1 cellular context compared by ENCODE assay signal in the genomic region with DNA sequence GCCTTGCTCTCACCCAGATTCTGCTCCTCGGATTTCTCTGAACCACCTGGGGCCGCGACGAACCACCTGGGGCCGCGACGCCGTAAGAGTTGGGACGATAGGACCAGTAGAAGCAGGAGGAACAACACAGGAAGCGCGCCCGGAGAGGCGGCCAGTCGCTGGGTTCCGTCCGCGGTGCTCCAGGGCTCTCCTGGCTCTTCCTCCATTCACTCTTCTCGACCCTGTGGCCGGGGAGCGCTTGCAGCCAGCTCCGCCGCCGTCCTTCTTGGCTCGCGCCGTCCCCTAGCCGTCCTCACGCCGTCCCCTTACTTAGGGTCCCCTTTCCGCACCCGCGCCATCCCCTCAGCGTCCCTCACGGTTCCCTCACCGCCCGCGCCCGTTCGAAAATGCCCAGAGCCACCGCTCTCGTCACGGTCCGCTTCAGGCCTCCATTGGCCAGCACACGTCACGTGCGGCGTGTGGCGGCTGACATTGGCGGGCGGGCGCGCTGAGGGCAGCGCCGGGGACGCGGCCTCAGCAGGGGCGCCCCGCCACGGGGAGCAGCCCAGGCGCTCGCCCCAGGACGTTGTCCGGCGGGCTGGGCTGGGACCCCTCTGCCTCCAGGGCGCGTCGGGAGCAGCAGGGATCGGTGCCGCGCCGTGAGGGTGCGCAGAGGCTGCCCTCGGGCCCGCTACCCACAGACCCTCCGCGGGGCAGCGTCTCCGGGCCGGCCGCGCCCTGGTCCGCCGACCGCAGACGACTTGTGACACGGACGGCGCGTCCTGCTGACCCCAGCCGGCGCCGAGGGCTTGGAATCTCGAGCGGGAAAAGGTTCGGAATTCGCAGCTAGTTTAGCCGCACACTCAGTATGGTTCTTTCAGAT.
TF ChIP-seq lines count a peak whose summit lies in the region.

No MANE protein-coding gene starts in this region.

TF ChIP-seq in K562, 482 proteins besides CTCF, POLR2A, EP300 and RAD21 (continued from another document and continues in another):
- TF ChIP-seq, protein P1, sequence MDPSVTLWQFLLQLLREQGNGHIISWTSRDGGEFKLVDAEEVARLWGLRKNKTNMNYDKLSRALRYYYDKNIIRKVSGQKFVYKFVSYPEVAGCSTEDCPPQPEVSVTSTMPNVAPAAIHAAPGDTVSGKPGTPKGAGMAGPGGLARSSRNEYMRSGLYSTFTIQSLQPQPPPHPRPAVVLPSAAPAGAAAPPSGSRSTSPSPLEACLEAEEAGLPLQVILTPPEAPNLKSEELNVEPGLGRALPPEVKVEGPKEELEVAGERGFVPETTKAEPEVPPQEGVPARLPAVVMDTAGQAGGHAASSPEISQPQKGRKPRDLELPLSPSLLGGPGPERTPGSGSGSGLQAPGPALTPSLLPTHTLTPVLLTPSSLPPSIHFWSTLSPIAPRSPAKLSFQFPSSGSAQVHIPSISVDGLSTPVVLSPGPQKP (CRISPR knock-in tag; IDR thresholded peaks at IDR 0.05), result no peak
- TF ChIP-seq, protein P2, sequence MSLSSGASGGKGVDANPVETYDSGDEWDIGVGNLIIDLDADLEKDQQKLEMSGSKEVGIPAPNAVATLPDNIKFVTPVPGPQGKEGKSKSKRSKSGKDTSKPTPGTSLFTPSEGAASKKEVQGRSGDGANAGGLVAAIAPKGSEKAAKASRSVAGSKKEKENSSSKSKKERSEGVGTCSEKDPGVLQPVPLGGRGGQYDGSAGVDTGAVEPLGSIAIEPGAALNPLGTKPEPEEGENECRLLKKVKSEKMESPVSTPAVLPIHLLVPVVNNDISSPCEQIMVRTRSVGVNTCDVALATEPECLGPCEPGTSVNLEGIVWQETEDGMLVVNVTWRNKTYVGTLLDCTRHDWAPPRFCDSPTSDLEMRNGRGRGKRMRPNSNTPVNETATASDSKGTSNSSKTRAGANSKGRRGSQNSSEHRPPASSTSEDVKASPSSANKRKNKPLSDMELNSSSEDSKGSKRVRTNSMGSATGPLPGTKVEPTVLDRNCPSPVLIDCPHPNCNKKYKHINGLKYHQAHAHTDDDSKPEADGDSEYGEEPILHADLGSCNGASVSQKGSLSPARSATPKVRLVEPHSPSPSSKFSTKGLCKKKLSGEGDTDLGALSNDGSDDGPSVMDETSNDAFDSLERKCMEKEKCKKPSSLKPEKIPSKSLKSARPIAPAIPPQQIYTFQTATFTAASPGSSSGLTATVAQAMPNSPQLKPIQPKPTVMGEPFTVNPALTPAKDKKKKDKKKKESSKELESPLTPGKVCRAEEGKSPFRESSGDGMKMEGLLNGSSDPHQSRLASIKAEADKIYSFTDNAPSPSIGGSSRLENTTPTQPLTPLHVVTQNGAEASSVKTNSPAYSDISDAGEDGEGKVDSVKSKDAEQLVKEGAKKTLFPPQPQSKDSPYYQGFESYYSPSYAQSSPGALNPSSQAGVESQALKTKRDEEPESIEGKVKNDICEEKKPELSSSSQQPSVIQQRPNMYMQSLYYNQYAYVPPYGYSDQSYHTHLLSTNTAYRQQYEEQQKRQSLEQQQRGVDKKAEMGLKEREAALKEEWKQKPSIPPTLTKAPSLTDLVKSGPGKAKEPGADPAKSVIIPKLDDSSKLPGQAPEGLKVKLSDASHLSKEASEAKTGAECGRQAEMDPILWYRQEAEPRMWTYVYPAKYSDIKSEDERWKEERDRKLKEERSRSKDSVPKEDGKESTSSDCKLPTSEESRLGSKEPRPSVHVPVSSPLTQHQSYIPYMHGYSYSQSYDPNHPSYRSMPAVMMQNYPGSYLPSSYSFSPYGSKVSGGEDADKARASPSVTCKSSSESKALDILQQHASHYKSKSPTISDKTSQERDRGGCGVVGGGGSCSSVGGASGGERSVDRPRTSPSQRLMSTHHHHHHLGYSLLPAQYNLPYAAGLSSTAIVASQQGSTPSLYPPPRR (CRISPR knock-in tag; IDR thresholded peaks at IDR 0.05; ENCODE audit: borderline replicate concordance), result 0 out of 2 replicates have a peak, but pooled peaks have one; percentile 21
- TF ChIP-seq CBFA2T3 (IDR thresholded peaks at IDR 0.05) (no peak), SNRNP70 (optimal IDR thresholded peaks at IDR 0.05; ENCODE audit: low read depth, low read length) (no peak), ZNF175 (CRISPR knock-in tag; IDR thresholded peaks at IDR 0.05; ENCODE audit: low read depth) (no peak), KDM4B (IDR thresholded peaks at IDR 0.05; ENCODE audit: borderline replicate concordance in 2 of 2, low read depth in 1 of 2) (no peak), POLR2G (IDR thresholded peaks at IDR 0.05; ENCODE audit: low read depth, low read length) (peak; percentile 96), GATAD2A (IDR thresholded peaks at IDR 0.05) (no peak), KDM2B (CRISPR knock-in tag; IDR thresholded peaks at IDR 0.05) (no peak), MTA1 (IDR thresholded peaks at IDR 0.05; ENCODE audit: borderline replicate concordance) (no peak), ZNF764 (CRISPR knock-in tag; IDR thresholded peaks at IDR 0.05; ENCODE audit: low read depth) (no peak), ZNF586 (CRISPR knock-in tag; conservative IDR thresholded peaks at IDR 0.05) (no peak), CBX3 (IDR thresholded peaks at IDR 0.05; ENCODE audit: borderline replicate concordance in 1 of 2, low read length in 2 of 2) (peak in 1 of 2 experiments; percentile 45; a peak in 1 of 3 replicates), ZNF717 (CRISPR knock-in tag; IDR thresholded peaks at IDR 0.05) (no peak), ELF2 (CRISPR knock-in tag; IDR thresholded peaks at IDR 0.05) (no peak), SIN3A (IDR thresholded peaks at IDR 0.05; ENCODE audit: borderline replicate concordance in 2 of 2, control insufficient read depth in 1 of 2, low read depth in 2 of 2, low read length in 2 of 2) (no peak; a peak in 1 of 4 replicates), BRCA1 (IDR thresholded peaks at IDR 0.05) (no peak), BRCA1 (CRISPR knock-in tag; IDR thresholded peaks at IDR 0.05) (0 out of 2 replicates have a peak, but pooled peaks have one; percentile 72), NCOA6 (IDR thresholded peaks at IDR 0.05) (peak; percentile 84), TBL1XR1 (IDR thresholded peaks at IDR 0.05; ENCODE audit: low read length in 2 of 2) (no peak), ZNF583 (CRISPR knock-in tag; IDR thresholded peaks at IDR 0.05) (no peak), ZNF3 (CRISPR knock-in tag; IDR thresholded peaks at IDR 0.05) (no peak), ZC3H11A (IDR thresholded peaks at IDR 0.05; ENCODE audit: low read depth, low read length) (no peak), FOXP1 (CRISPR knock-in tag; IDR thresholded peaks at IDR 0.05) (peak; percentile 97), PHB (CRISPR knock-in tag; IDR thresholded peaks at IDR 0.05) (no peak), TAF1 (IDR thresholded peaks at IDR 0.05; ENCODE audit: control insufficient read depth, extremely low read depth, insufficient read depth, low read length, severe bottlenecking) (peak; percentile 81), HIVEP1 (CRISPR knock-in tag; IDR thresholded peaks at IDR 0.05) (no peak), KAT7 (CRISPR knock-in tag; IDR thresholded peaks at IDR 0.05; ENCODE audit: borderline replicate concordance) (no peak), L3MBTL2 (IDR thresholded peaks at IDR 0.05) (peak; percentile 93), ZNF436 (CRISPR knock-in tag; IDR thresholded peaks at IDR 0.05) (no peak), RB1 (IDR thresholded peaks at IDR 0.05; ENCODE audit: low read depth) (no peak; the same call in none of the 2 replicates), KLF10 (CRISPR knock-in tag; IDR thresholded peaks at IDR 0.05) (no peak), ZNF551 (CRISPR knock-in tag; IDR thresholded peaks at IDR 0.05) (no peak)
- TF ChIP-seq, protein P3, sequence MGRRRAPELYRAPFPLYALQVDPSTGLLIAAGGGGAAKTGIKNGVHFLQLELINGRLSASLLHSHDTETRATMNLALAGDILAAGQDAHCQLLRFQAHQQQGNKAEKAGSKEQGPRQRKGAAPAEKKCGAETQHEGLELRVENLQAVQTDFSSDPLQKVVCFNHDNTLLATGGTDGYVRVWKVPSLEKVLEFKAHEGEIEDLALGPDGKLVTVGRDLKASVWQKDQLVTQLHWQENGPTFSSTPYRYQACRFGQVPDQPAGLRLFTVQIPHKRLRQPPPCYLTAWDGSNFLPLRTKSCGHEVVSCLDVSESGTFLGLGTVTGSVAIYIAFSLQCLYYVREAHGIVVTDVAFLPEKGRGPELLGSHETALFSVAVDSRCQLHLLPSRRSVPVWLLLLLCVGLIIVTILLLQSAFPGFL (CRISPR knock-in tag; IDR thresholded peaks at IDR 0.05), result no peak
- TF ChIP-seq, protein P4, sequence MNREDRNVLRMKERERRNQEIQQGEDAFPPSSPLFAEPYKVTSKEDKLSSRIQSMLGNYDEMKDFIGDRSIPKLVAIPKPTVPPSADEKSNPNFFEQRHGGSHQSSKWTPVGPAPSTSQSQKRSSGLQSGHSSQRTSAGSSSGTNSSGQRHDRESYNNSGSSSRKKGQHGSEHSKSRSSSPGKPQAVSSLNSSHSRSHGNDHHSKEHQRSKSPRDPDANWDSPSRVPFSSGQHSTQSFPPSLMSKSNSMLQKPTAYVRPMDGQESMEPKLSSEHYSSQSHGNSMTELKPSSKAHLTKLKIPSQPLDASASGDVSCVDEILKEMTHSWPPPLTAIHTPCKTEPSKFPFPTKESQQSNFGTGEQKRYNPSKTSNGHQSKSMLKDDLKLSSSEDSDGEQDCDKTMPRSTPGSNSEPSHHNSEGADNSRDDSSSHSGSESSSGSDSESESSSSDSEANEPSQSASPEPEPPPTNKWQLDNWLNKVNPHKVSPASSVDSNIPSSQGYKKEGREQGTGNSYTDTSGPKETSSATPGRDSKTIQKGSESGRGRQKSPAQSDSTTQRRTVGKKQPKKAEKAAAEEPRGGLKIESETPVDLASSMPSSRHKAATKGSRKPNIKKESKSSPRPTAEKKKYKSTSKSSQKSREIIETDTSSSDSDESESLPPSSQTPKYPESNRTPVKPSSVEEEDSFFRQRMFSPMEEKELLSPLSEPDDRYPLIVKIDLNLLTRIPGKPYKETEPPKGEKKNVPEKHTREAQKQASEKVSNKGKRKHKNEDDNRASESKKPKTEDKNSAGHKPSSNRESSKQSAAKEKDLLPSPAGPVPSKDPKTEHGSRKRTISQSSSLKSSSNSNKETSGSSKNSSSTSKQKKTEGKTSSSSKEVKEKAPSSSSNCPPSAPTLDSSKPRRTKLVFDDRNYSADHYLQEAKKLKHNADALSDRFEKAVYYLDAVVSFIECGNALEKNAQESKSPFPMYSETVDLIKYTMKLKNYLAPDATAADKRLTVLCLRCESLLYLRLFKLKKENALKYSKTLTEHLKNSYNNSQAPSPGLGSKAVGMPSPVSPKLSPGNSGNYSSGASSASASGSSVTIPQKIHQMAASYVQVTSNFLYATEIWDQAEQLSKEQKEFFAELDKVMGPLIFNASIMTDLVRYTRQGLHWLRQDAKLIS (CRISPR knock-in tag; IDR thresholded peaks at IDR 0.05), result peak; percentile 33
- TF ChIP-seq, protein P5, sequence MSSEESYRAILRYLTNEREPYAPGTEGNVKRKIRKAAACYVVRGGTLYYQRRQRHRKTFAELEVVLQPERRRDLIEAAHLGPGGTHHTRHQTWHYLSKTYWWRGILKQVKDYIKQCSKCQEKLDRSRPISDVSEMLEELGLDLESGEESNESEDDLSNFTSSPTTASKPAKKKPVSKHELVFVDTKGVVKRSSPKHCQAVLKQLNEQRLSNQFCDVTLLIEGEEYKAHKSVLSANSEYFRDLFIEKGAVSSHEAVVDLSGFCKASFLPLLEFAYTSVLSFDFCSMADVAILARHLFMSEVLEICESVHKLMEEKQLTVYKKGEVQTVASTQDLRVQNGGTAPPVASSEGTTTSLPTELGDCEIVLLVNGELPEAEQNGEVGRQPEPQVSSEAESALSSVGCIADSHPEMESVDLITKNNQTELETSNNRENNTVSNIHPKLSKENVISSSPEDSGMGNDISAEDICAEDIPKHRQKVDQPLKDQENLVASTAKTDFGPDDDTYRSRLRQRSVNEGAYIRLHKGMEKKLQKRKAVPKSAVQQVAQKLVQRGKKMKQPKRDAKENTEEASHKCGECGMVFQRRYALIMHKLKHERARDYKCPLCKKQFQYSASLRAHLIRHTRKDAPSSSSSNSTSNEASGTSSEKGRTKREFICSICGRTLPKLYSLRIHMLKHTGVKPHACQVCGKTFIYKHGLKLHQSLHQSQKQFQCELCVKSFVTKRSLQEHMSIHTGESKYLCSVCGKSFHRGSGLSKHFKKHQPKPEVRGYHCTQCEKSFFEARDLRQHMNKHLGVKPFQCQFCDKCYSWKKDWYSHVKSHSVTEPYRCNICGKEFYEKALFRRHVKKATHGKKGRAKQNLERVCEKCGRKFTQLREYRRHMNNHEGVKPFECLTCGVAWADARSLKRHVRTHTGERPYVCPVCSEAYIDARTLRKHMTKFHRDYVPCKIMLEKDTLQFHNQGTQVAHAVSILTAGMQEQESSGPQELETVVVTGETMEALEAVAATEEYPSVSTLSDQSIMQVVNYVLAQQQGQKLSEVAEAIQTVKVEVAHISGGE (CRISPR knock-in tag; IDR thresholded peaks at IDR 0.05), result peak in 1 of 3 experiments; percentile 61; a peak in 2 of 6 replicates
- TF ChIP-seq, protein P6, sequence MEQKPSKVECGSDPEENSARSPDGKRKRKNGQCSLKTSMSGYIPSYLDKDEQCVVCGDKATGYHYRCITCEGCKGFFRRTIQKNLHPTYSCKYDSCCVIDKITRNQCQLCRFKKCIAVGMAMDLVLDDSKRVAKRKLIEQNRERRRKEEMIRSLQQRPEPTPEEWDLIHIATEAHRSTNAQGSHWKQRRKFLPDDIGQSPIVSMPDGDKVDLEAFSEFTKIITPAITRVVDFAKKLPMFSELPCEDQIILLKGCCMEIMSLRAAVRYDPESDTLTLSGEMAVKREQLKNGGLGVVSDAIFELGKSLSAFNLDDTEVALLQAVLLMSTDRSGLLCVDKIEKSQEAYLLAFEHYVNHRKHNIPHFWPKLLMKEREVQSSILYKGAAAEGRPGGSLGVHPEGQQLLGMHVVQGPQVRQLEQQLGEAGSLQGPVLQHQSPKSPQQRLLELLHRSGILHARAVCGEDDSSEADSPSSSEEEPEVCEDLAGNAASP (IDR thresholded peaks at IDR 0.05), result no peak
- TF ChIP-seq, protein P7, sequence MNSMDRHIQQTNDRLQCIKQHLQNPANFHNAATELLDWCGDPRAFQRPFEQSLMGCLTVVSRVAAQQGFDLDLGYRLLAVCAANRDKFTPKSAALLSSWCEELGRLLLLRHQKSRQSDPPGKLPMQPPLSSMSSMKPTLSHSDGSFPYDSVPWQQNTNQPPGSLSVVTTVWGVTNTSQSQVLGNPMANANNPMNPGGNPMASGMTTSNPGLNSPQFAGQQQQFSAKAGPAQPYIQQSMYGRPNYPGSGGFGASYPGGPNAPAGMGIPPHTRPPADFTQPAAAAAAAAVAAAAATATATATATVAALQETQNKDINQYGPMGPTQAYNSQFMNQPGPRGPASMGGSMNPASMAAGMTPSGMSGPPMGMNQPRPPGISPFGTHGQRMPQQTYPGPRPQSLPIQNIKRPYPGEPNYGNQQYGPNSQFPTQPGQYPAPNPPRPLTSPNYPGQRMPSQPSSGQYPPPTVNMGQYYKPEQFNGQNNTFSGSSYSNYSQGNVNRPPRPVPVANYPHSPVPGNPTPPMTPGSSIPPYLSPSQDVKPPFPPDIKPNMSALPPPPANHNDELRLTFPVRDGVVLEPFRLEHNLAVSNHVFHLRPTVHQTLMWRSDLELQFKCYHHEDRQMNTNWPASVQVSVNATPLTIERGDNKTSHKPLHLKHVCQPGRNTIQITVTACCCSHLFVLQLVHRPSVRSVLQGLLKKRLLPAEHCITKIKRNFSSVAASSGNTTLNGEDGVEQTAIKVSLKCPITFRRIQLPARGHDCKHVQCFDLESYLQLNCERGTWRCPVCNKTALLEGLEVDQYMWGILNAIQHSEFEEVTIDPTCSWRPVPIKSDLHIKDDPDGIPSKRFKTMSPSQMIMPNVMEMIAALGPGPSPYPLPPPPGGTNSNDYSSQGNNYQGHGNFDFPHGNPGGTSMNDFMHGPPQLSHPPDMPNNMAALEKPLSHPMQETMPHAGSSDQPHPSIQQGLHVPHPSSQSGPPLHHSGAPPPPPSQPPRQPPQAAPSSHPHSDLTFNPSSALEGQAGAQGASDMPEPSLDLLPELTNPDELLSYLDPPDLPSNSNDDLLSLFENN (IDR thresholded peaks at IDR 0.05; ENCODE audit: low read depth in 2 of 2, low read length in 2 of 2), result peak in 1 of 2 experiments; percentile 30; a peak in 1 of 4 replicates
